In the genomic region with DNA sequence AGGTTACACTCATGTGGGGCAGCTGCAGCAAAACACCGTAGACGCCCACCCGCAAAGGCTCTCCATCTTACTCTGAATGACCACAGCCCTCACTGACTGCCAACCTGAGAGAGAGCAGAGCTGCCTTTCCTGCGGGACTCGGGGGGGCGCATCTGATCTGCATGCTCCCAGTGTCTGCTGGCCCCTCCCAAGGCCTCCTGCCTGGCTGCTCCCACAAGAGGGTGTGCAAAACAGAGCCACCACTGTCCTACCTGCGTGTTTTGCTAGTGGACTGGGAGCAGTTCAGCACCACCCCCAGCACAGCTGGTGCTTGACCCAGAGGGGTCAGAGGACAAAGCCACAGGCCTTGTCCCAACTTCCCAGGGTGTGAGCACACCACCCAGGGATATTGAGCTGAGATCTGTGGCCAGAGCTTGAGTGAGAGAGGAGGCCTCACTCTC, we compare ENCODE assay signal across 1 cellular context.
TF ChIP-seq lines count a peak whose summit lies in the region.

No MANE protein-coding gene starts in this region.

TF ChIP-seq in H1, 55 proteins besides CTCF, POLR2A, EP300 and RAD21:
- TF ChIP-seq GTF2F1 (IDR thresholded peaks at IDR 0.05; ENCODE audit: borderline replicate concordance, low read depth, low read length) = no peak
- no peak for TF ChIP-seq KDM1A (IDR thresholded peaks at IDR 0.05; ENCODE audit: borderline replicate concordance, low read length)
- TF ChIP-seq, protein P1, sequence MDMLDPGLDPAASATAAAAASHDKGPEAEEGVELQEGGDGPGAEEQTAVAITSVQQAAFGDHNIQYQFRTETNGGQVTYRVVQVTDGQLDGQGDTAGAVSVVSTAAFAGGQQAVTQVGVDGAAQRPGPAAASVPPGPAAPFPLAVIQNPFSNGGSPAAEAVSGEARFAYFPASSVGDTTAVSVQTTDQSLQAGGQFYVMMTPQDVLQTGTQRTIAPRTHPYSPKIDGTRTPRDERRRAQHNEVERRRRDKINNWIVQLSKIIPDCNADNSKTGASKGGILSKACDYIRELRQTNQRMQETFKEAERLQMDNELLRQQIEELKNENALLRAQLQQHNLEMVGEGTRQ (IDR thresholded peaks at IDR 0.05; ENCODE audit: low read length) = no peak
- no peak for TF ChIP-seq BACH1 (IDR thresholded peaks at IDR 0.05; ENCODE audit: low read length)
- TF ChIP-seq SRF (IDR thresholded peaks at IDR 0.05; ENCODE audit: low read depth, low read length) = no peak
- no peak for TF ChIP-seq PHF8 (conservative IDR thresholded peaks at IDR 0.05; ENCODE audit: low read depth, low read length)
- no peak for TF ChIP-seq RNF2 (IDR thresholded peaks at IDR 0.05; ENCODE audit: borderline replicate concordance, low read depth, low read length, missing control alignments, poor library complexity, severe bottlenecking)
- no peak for TF ChIP-seq POLR2AphosphoS5 (IDR thresholded peaks at IDR 0.05; ENCODE audit: low read depth, low read length)
- TF ChIP-seq SP2 (IDR thresholded peaks at IDR 0.05; ENCODE audit: low read length) = no peak
- TF ChIP-seq CREB1 (IDR thresholded peaks at IDR 0.05) = no peak
